12 cellular contexts compared by ENCODE assay signal in the genomic region with DNA sequence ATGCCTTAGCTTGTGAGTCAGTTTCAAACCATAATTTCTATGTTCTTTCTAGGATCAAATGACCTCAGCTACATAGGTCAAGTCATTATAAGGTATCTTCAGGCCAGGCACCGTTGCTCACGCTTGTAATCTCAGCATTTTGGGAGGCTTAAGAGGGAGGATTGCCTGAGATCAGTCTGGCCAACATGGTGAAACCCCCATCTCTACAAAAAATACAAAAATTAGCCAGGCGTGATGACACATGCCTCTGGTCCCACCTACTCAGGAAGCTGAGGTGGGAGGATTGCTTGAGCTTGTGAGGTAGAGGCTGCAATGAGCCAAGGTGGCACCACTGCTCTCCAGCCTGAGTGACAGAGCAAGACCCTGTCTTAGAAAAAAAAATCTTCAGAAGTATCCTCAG.
DNase-seq lines count a peak whose midpoint lies in the region; ATAC-seq and TF ChIP-seq lines count a peak whose summit lies in the region.
"Had no signal": no experiment of that assay in that cellular context is flagged by ENCODE, and none has a peak within 500 bp of the region (broad histone marks: within the 10 kb centered on the region; RNA-seq: fewer than 3 reads in every experiment).

No MANE protein-coding gene starts in this region.

- TF ChIP-seq CTCF in KMS-11 (conservative IDR thresholded peaks at IDR 0.05; ENCODE audit: low read depth, low read length) (no peak), right atrium auricular region (IDR thresholded peaks at IDR 0.05) (no peak), gastroesophageal sphincter (IDR thresholded peaks at IDR 0.05) (no peak)

- peak overlapping the region in 7 of 8 donors; percentile 7 to 81 (median 51) for H3K4me3 Mint-ChIP-seq in CD4-positive, alpha-beta memory T cell
- H3K4me3 Mint-ChIP-seq in activated naive CD8-positive, alpha-beta T cell treated with anti-CD3 and anti-CD28 coated beads, Interleukin-2, amount 10 ng/mL, durations not matched to agents 7 days and 5 days: peak overlapping the region; percentile 44
- H3K4me3 Mint-ChIP-seq: B cell had no signal

- peak overlapping the region; percentile 26; the same call in 1 of the 2 replicates for H3K4me2 ChIP-seq in KMS-11

- no peaks in the 10 kb centered on the region for H3K36me3 Mint-ChIP-seq in CD4-positive, alpha-beta memory T cell
- H3K36me3 Mint-ChIP-seq in activated naive CD8-positive, alpha-beta T cell treated with anti-CD3 and anti-CD28 coated beads, Interleukin-2, amount 10 ng/mL, durations not matched to agents 7 days and 5 days: peaks cover 5% of the 10 kb centered on the region

- no peaks in the 10 kb centered on the region for H3K27me3 ChIP-seq in CD4-positive, alpha-beta memory T cell (ENCODE audit: insufficient read depth, low read length)
- H3K27me3 ChIP-seq in KMS-11 (ENCODE audit: insufficient read depth, low read depth) (no peaks in the 10 kb centered on the region), right atrium auricular region (no peaks in the 10 kb centered on the region), gastroesophageal sphincter (no peaks in the 10 kb centered on the region)
- H3K27me3 ChIP-seq: transverse colon had no signal

- H3K4me1 ChIP-seq in CD4-positive, alpha-beta memory T cell (ENCODE audit: insufficient read depth, low read length): peaks cover 31% of the 10 kb centered on the region
- H3K4me1 ChIP-seq in KMS-11 (ENCODE audit: low read depth, poor library complexity, severe bottlenecking) (peaks cover 22% of the 10 kb centered on the region), right atrium auricular region (no peaks in the 10 kb centered on the region), gastroesophageal sphincter (no peaks in the 10 kb centered on the region)
- H3K4me1 ChIP-seq: transverse colon had no signal

- DNase-seq in CD4-positive, alpha-beta memory T cell: peak in 4 of 5 donors; percentile 26 to 62 (median 52)
- no peak for DNase-seq in activated naive CD8-positive, alpha-beta T cell treated with anti-CD3 and anti-CD28 coated beads, Interleukin-2, amount 10 ng/mL, durations not matched to agents 7 days and 5 days
- DNase-seq in right atrium auricular region (ENCODE audit: low spot score) (no peak), NCI-H146 (lab: John Stamatoyannopoulos, UW) (no peak)
- DNase-seq: NCI-H1694 treated with DMSO at 0.1 percent for 48 hours, OCI-M1, transverse colon had no signal

- no peaks in the 10 kb centered on the region for H3K9me3 ChIP-seq in CD4-positive, alpha-beta memory T cell (ENCODE audit: control insufficient read depth in 1 of 2, low read length in 2 of 2)
- H3K9me3 ChIP-seq in right atrium auricular region (no peaks in the 10 kb centered on the region), gastroesophageal sphincter (peaks cover 0 to 14% (median 0%) of the 10 kb centered on the region in 3 donors)
- H3K9me3 ChIP-seq: transverse colon had no signal

- POLR2A ChIA-PET in CD4-positive, alpha-beta memory T cell (lab: Charles Lee; ENCODE audit: partially characterized antibody): interaction anchor here (0.8 to 3.5 kb wide), 16 partner anchors 9 to 372 kb away, joined by 3 to 47 read pairs (median 4); no protein-coding TSS in a partner anchor
- POLR2A ChIA-PET in activated naive CD8-positive, alpha-beta T cell treated with anti-CD3 and anti-CD28 coated beads, Interleukin-2, amount 10 ng/mL, durations not matched to agents 7 days and 5 days (lab: Charles Lee): interaction anchor here (0.6 to 1.6 kb wide), 3 partner anchors 28 to 362 kb away, joined by 3 to 8 read pairs (median 3); partner anchors contain the start of gene GATA3

- peak overlapping the region; percentile 90 for H3K27ac ChIP-seq in CD4-positive, alpha-beta memory T cell (ENCODE audit: low read depth, low read length)
- no peak overlapping the region; the same call in 1 of the 2 replicates for H3K27ac ChIP-seq in KMS-11
- no peak overlapping the region for H3K27ac ChIP-seq in right atrium auricular region
- H3K27ac ChIP-seq in gastroesophageal sphincter: no peak overlapping the region
- H3K27ac ChIP-seq: transverse colon had no signal

- peaks cover 30 to 53% (median 39%) of the 10 kb centered on the region in 4 donors for H3K4me1 Mint-ChIP-seq in CD4-positive, alpha-beta memory T cell
- H3K4me1 Mint-ChIP-seq in activated naive CD8-positive, alpha-beta T cell treated with anti-CD3 and anti-CD28 coated beads, Interleukin-2, amount 10 ng/mL, durations not matched to agents 7 days and 5 days: peaks cover 29% of the 10 kb centered on the region
- H3K4me1 Mint-ChIP-seq: B cell had no signal

- ATAC-seq in GM18909 (IDR thresholded peaks at IDR 0.05; ENCODE audit: poor library complexity, unreplicated experiment): peak; percentile 30
- peak; percentile 35 for ATAC-seq in activated naive CD8-positive, alpha-beta T cell treated with anti-CD3 and anti-CD28 coated beads, Interleukin-2, amount 10 ng/mL, durations not matched to agents 7 days and 5 days (ENCODE audit: low read depth)
- ATAC-seq in HG02840 (IDR thresholded peaks at IDR 0.05; ENCODE audit: low FRiP score, unreplicated experiment): no peak
- no peak for ATAC-seq in gastroesophageal sphincter

- H3K36me3 ChIP-seq in CD4-positive, alpha-beta memory T cell (ENCODE audit: insufficient read depth, low read length): no peaks in the 10 kb centered on the region
- H3K36me3 ChIP-seq in KMS-11 (ENCODE audit: insufficient read depth) (no peaks in the 10 kb centered on the region), right atrium auricular region (no peaks in the 10 kb centered on the region), gastroesophageal sphincter (no peaks in the 10 kb centered on the region)
- H3K36me3 ChIP-seq: transverse colon had no signal

- intact Hi-C loops in CD4-positive, alpha-beta memory T cell (cut with micrococcal nuclease): loop anchor here (1.0 kb wide), 1 partner anchor 12 kb away; no protein-coding TSS in a partner anchor

- peaks cover 0 to 9% (median 0%) of the 10 kb centered on the region in 8 donors for H3K9me3 Mint-ChIP-seq in CD4-positive, alpha-beta memory T cell
- H3K9me3 Mint-ChIP-seq in activated naive CD8-positive, alpha-beta T cell treated with anti-CD3 and anti-CD28 coated beads, Interleukin-2, amount 10 ng/mL, durations not matched to agents 7 days and 5 days: peaks cover 2% of the 10 kb centered on the region

- no peak for TF ChIP-seq EP300 in gastroesophageal sphincter (IDR thresholded peaks at IDR 0.05)

- H2AFZ ChIP-seq in KMS-11 (ENCODE audit: low read depth): no peak overlapping the region

- no peaks in the 10 kb centered on the region for H4K20me1 ChIP-seq in KMS-11 (ENCODE audit: insufficient read depth)

- H3K9ac ChIP-seq in KMS-11: no peak overlapping the region

- no peaks in the 10 kb centered on the region for H3K27me3 Mint-ChIP-seq in CD4-positive, alpha-beta memory T cell
- no peaks in the 10 kb centered on the region for H3K27me3 Mint-ChIP-seq in activated naive CD8-positive, alpha-beta T cell treated with anti-CD3 and anti-CD28 coated beads, Interleukin-2, amount 10 ng/mL, durations not matched to agents 7 days and 5 days
- H3K27me3 Mint-ChIP-seq: B cell had no signal

- TF ChIP-seq POLR2A in gastroesophageal sphincter (IDR thresholded peaks at IDR 0.05): no peak

- WGBS in gastroesophageal sphincter (ENCODE audit: low coverage in 1 of 2), 2 donors: 69 to 100% methylated on average over 1 to 3 of the region's 3 CpGs

- H3K4me3 ChIP-seq in CD4-positive, alpha-beta memory T cell (ENCODE audit: low read length in 2 of 2): no peak overlapping the region
- H3K4me3 ChIP-seq in KMS-11 (IDR thresholded peaks at IDR 0.05; ENCODE audit: insufficient read depth, low read depth, low read length) (no peak overlapping the region), right atrium auricular region (no peak overlapping the region), gastroesophageal sphincter (no peak overlapping the region)
- H3K4me3 ChIP-seq: transverse colon had no signal

- CTCF ChIA-PET in CD4-positive, alpha-beta memory T cell (lab: Charles Lee; ENCODE audit: partially characterized antibody): interaction anchor here (0.8 to 1.5 kb wide), 5 partner anchors 9 to 357 kb away, joined by 3 to 6 read pairs (median 5); no protein-coding TSS in a partner anchor

- peak overlapping the region; percentile 97 to 100 (median 99) for H3K27ac Mint-ChIP-seq in CD4-positive, alpha-beta memory T cell
- peak overlapping the region; percentile 60 for H3K27ac Mint-ChIP-seq in activated naive CD8-positive, alpha-beta T cell treated with anti-CD3 and anti-CD28 coated beads, Interleukin-2, amount 10 ng/mL, durations not matched to agents 7 days and 5 days
- H3K27ac Mint-ChIP-seq: B cell had no signal

- H3K79me2 ChIP-seq in KMS-11 (ENCODE audit: insufficient read depth, low read depth): no peaks in the 10 kb centered on the region

Comparison
In these comparisons a context has a peak if more than half of its experiments do, and no peak if none do; other contexts are left out.
1. DNase-seq: peak in CD4-positive, alpha-beta memory T cell (4 of 5); none in activated naive CD8-positive, alpha-beta T cell treated with anti-CD3 and anti-CD28 coated beads, Interleukin-2, amount 10 ng/mL, durations not matched to agents 7 days and 5 days (single experiment), right atrium auricular region (single experiment) and NCI-H146 (single experiment).
2. ATAC-seq: peak in GM18909 (single experiment) and activated naive CD8-positive, alpha-beta T cell treated with anti-CD3 and anti-CD28 coated beads, Interleukin-2, amount 10 ng/mL, durations not matched to agents 7 days and 5 days (single experiment); none in HG02840 (single experiment) and gastroesophageal sphincter (single experiment).